8 cellular contexts compared by ENCODE assay signal in genomic region chr14:21526672-21527319, GRCh38. TPM values are rescaled to one million over a fixed set of nuclear protein-coding genes. Genes with fewer than 3 reads are reported as not detected.
DNase-seq lines count a peak whose midpoint lies in the region; ATAC-seq and TF ChIP-seq lines count a peak whose summit lies in the region.

No MANE protein-coding gene starts in this region.

- H3K9me3 ChIP-seq in breast epithelium (no peaks in the 10 kb centered on the region), aorta (ENCODE audit: control insufficient read depth, low read length) (no peaks in the 10 kb centered on the region)

- ATAC-seq in memory B cell (ENCODE audit: low read depth): no peak
- ATAC-seq in aorta (ENCODE audit: low FRiP score): no peak
- ATAC-seq in HG03159 (IDR thresholded peaks at IDR 0.05; ENCODE audit: unreplicated experiment): no peak

- H3K27ac Mint-ChIP-seq in memory B cell: no peak overlapping the region

- peaks cover 8% of the 10 kb centered on the region for H3K4me1 Mint-ChIP-seq in memory B cell

- H3K27me3 ChIP-seq in GM06990 (replicated peaks; ENCODE audit: control insufficient read depth, insufficient read depth, low read length) (no peaks in the 10 kb centered on the region), breast epithelium (no peaks in the 10 kb centered on the region), aorta (ENCODE audit: control insufficient read depth in 1 of 2, insufficient read depth in 2 of 2, low read length in 1 of 2) (no peaks in the 10 kb centered on the region)

- H3K36me3 ChIP-seq in GM06990 (ENCODE audit: control insufficient read depth, insufficient read depth, low read length) (no peaks in the 10 kb centered on the region), breast epithelium (no peaks in the 10 kb centered on the region), aorta (ENCODE audit: control insufficient read depth in 1 of 2, insufficient read depth in 2 of 2, low read length in 1 of 2) (no peaks in the 10 kb centered on the region)

- TF ChIP-seq CTCF in GM06990 (IDR thresholded peaks at IDR 0.05; ENCODE audit: insufficient read depth, low read length, poor library complexity, severe bottlenecking) (no peak), breast epithelium (IDR thresholded peaks at IDR 0.05) (no peak)

- H3K27ac ChIP-seq in breast epithelium (peak overlapping the region; percentile 71 to 87), aorta (ENCODE audit: low read depth in 1 of 2, low read length in 2 of 2) (no peak overlapping the region)

- TF ChIP-seq POLR2A in breast epithelium (IDR thresholded peaks at IDR 0.05): no peak

- peak overlapping the region; percentile 62 for H3K4me3 ChIP-seq in GM06990 (replicated peaks; ENCODE audit: low read depth, low read length)
- peak overlapping the region; percentile 65 to 91 (median 78) for H3K4me3 ChIP-seq in breast epithelium
- H3K4me3 ChIP-seq in aorta (ENCODE audit: low read length in 2 of 2): peak overlapping the region; percentile 62 to 97

- H3K4me3 Mint-ChIP-seq in memory B cell: peak overlapping the region; percentile 84

- H3K36me3 Mint-ChIP-seq in memory B cell: no peaks in the 10 kb centered on the region

- 11 to 13% methylated on average over 13 of the region's 13 CpGs for WGBS in aorta, 2 donors

- DNase-seq in GM06990 (ENCODE audit: extremely low read depth, insufficient read length) (no peak), NCI-H1105 (lab: John Stamatoyannopoulos, UW) (peak; percentile 42), breast epithelium (ENCODE audit: low spot score in 2 of 2) (no peak), memory B cell (ENCODE audit: low spot score in 2 of 2) (no peak), aorta (no peak), amygdala (lab: John Stamatoyannopoulos, UW) (no peak)
- no peak for DNase-seq in activated CD4-positive, alpha-beta T cell treated with anti-CD3 and anti-CD28 coated beads, Interleukin-2, amount 50 U/mL, for 1 hour

- intact Hi-C loops in breast epithelium (cut with DNase I; ENCODE audit: low total_unique reads) (no loop called here), aorta (cut with DNase I) (loop anchor here in 1 of 2 donors (1.0 kb wide), 1 partner anchor 15 kb away; the partner anchor contains the start of gene METTL3)

- no peaks in the 10 kb centered on the region for H3K9me3 Mint-ChIP-seq in memory B cell

- H3K4me1 ChIP-seq in breast epithelium (peaks cover 0 to 5% of the 10 kb centered on the region in 2 donors), aorta (ENCODE audit: control insufficient read depth in 1 of 2, insufficient read depth in 2 of 2, low read length in 2 of 2) (no peaks in the 10 kb centered on the region)

- H3K27me3 Mint-ChIP-seq in memory B cell: peaks cover 11% of the 10 kb centered on the region

RNA-seq across cellular contexts. Expression of gene SALL2, which starts 0.7 kb away (rescaled TPM):
- total RNA-seq in breast epithelium (10 to 100 TPM in 2 of 3 donors, 1 to 10 TPM in 1; 3.0 to 11.8 (median 10.7) TPM), aorta (10 to 100 TPM in 1 of 2 donors, 1 to 10 TPM in 1; 9.2 to 12.2 TPM)
- polyA plus RNA-seq in aorta: 1 to 10 TPM; 4.1 to 7.0 TPM

RNA-seq across cellular contexts. Expression of gene METTL3, which starts 15.7 kb away (rescaled TPM):
- total RNA-seq in breast epithelium (10 to 100 TPM; 51.4 to 79.6 (median 79.6) TPM), aorta (10 to 100 TPM; 32.5 to 45.5 TPM)
- 10 to 100 TPM in 1 of 2 donors, 1 to 10 TPM in 1; 8.6 to 48.4 TPM for polyA plus RNA-seq in aorta

RNA-seq across cellular contexts. Expression of gene TOX4, which starts 49.8 kb away (rescaled TPM):
- total RNA-seq in breast epithelium (10 to 100 TPM; 38.0 to 55.2 (median 52.1) TPM), aorta (10 to 100 TPM; 67.8 to 75.7 TPM)
- 10 to 100 TPM; 19.0 to 41.8 TPM for polyA plus RNA-seq in aorta

RNA-seq across cellular contexts. Expression of gene RAB2B, which starts 50.0 kb away (rescaled TPM):
- 10 to 100 TPM; 26.9 to 28.5 (median 27.5) TPM for total RNA-seq in breast epithelium
- total RNA-seq in aorta: 10 to 100 TPM; 30.5 to 31.6 TPM
- 10 to 100 TPM in 1 of 2 donors, 1 to 10 TPM in 1; 8.6 to 21.7 TPM for polyA plus RNA-seq in aorta

RNA-seq across cellular contexts. Expression of gene OR10G3, which starts 53.1 kb away (rescaled TPM):
- not detected for total RNA-seq in breast epithelium
- not detected for total RNA-seq in aorta
- polyA plus RNA-seq in aorta: under 1 TPM in 1 of 2 donors, not detected in 1; 0.63 TPM

Comparison
In these comparisons a context has a peak if more than half of its experiments do, and no peak if none do; other contexts are left out.
1. H3K27ac ChIP-seq: peak in breast epithelium (2 of 2); none in aorta (0 of 2).
2. Peak in every context shown above with its lines, with median percentiles within 50 percentile points of each other: H3K4me3 ChIP-seq.